21 cellular contexts compared by ENCODE assay signal in genomic region chr6:24867104-24867703, GRCh38.
DNase-seq lines count a peak whose midpoint lies in the region; ATAC-seq and TF ChIP-seq lines count a peak whose summit lies in the region.
"Had no signal": no experiment of that assay in that cellular context is flagged by ENCODE, and none has a peak within 500 bp of the region (broad histone marks: within the 10 kb centered on the region; RNA-seq: fewer than 3 reads in every experiment).

No MANE protein-coding gene starts in this region.

- H3K9me3 Mint-ChIP-seq in activated T-cell treated with anti-CD3 and anti-CD28 coated beads, Interleukin-2, amount 50 U/mL, for 24 hours = no peaks in the 10 kb centered on the region
- no peaks in the 10 kb centered on the region for H3K9me3 Mint-ChIP-seq in T-cell
- no peaks in the 10 kb centered on the region for H3K9me3 Mint-ChIP-seq in endodermal cell
- H3K9me3 Mint-ChIP-seq: nephron progenitor cell had no signal

- CTCF ChIA-PET in T-cell (lab: Charles Lee) = interaction anchor here (0.6 to 3.1 kb wide), 10 partner anchors 10 to 158 kb away, joined by 3 to 13 read pairs (median 6); no protein-coding TSS in a partner anchor

- H3K9me3 ChIP-seq in endodermal cell (ENCODE audit: control insufficient read depth, low read length) = no peaks in the 10 kb centered on the region
- H3K9me3 ChIP-seq: gastrocnemius medialis, psoas muscle, SJSA1 had no signal

- no peak for ATAC-seq in T-cell (replicated peaks in 1 of 4)
- peak; percentile 54 for ATAC-seq in stimulated activated naive CD8-positive, alpha-beta T cell treated with anti-CD3 and anti-CD28 coated beads, Interleukin-15, Interleukin-2, amounts not matched to agents 100 U/mL and 50 U/mL, for 24 hours
- ATAC-seq in GM18861 (IDR thresholded peaks at IDR 0.05; ENCODE audit: unreplicated experiment) = no peak
- ATAC-seq: gastrocnemius medialis, Panc1, psoas muscle had no signal

- H3K4me1 ChIP-seq in endodermal cell (ENCODE audit: control insufficient read depth, insufficient read depth, low read length) = no peaks in the 10 kb centered on the region
- H3K4me1 ChIP-seq: psoas muscle, SJSA1 had no signal

- no peak overlapping the region for H3K27ac ChIP-seq in endodermal cell (ENCODE audit: low read depth, low read length)
- H3K27ac ChIP-seq: gastrocnemius medialis, psoas muscle, SJSA1 had no signal

- WGBS in endodermal cell (ENCODE audit: insufficient coverage in 1 of 2, insufficient read length in 1 of 2), 2 experiments = 98 to 100% methylated on average over 1 to 3 of the region's 3 CpGs

- no peaks in the 10 kb centered on the region for H3K36me3 ChIP-seq in endodermal cell (ENCODE audit: control insufficient read depth, insufficient read depth, low read length)
- H3K36me3 ChIP-seq: SJSA1 had no signal

- no peak overlapping the region for H3K9ac ChIP-seq in endodermal cell (ENCODE audit: extremely low read depth, low read length, poor library complexity, severe bottlenecking)

- peaks cover 71% of the 10 kb centered on the region for H3K4me1 Mint-ChIP-seq in activated T-cell treated with anti-CD3 and anti-CD28 coated beads, Interleukin-2, amount 50 U/mL, for 24 hours (ENCODE audit: low read depth)
- H3K4me1 Mint-ChIP-seq in T-cell (peaks cover 79 to 82% (median 80%) of the 10 kb centered on the region in 3 donors), endodermal cell (peaks cover 10% of the 10 kb centered on the region)

- H3K4me3 Mint-ChIP-seq in activated T-cell treated with anti-CD3 and anti-CD28 coated beads, Interleukin-2, amount 50 U/mL, for 24 hours = no peak overlapping the region
- H3K4me3 Mint-ChIP-seq in T-cell = peak overlapping the region in 1 of 3 donors; percentile 9
- H3K4me3 Mint-ChIP-seq in endodermal cell = no peak overlapping the region
- H3K4me3 Mint-ChIP-seq: nephron progenitor cell had no signal

- no peaks in the 10 kb centered on the region for H3K27me3 Mint-ChIP-seq in activated T-cell treated with anti-CD3 and anti-CD28 coated beads, Interleukin-2, amount 50 U/mL, for 24 hours
- H3K27me3 Mint-ChIP-seq in T-cell = no peaks in the 10 kb centered on the region
- no peaks in the 10 kb centered on the region for H3K27me3 Mint-ChIP-seq in endodermal cell (ENCODE audit: insufficient read depth)

- DNase-seq in activated T-cell treated with anti-CD3 and anti-CD28 coated beads, Interleukin-2, amount 50 U/mL, for 24 hours = no peak
- no peak for DNase-seq in activated T-cell treated with anti-CD3 and anti-CD28 coated beads, Interleukin-2, amount 50 U/mL, for 1 hour
- DNase-seq in T-cell = no peak
- no peak for DNase-seq in endodermal cell
- no peak for DNase-seq in stimulated activated naive CD8-positive, alpha-beta T cell treated with anti-CD3 and anti-CD28 coated beads, Interleukin-15, Interleukin-2, amounts not matched to agents 100 U/mL and 50 U/mL, for 24 hours
- no peak for DNase-seq in nucleus accumbens (lab: John Stamatoyannopoulos, UW)
- no peak for DNase-seq in NCI-H748 treated with DMSO at 0.1 percent for 48 hours (lab: John Stamatoyannopoulos, UW)
- DNase-seq: C1 segment of cervical spinal cord; dermis blood vessel endothelial cell; DMS53; gastrocnemius medialis; KG1; NCI-H187 treated with DMSO at 0.1 percent for 48 hours; NCI-H226; nephron progenitor cell; psoas muscle; small intestine; stimulated activated CD4-positive, alpha-beta T cell treated with anti-CD3 and anti-CD28 coated beads, Interleukin-2, amount 100 ng/mL, for 48 hours had no signal

- peak overlapping the region; percentile 84 for H3K27ac Mint-ChIP-seq in activated T-cell treated with anti-CD3 and anti-CD28 coated beads, Interleukin-2, amount 50 U/mL, for 24 hours
- peak overlapping the region; percentile 81 to 89 for H3K27ac Mint-ChIP-seq in T-cell
- H3K27ac Mint-ChIP-seq in endodermal cell = no peak overlapping the region
- H3K27ac Mint-ChIP-seq: nephron progenitor cell had no signal

- TF ChIP-seq CTCF in endodermal cell (conservative IDR thresholded peaks at IDR 0.05) = peak; percentile 60

- no peak overlapping the region for H3K4me3 ChIP-seq in endodermal cell (ENCODE audit: low read length)
- H3K4me3 ChIP-seq: gastrocnemius medialis, psoas muscle, SJSA1 had no signal

- peaks cover 76% of the 10 kb centered on the region for H3K36me3 Mint-ChIP-seq in activated T-cell treated with anti-CD3 and anti-CD28 coated beads, Interleukin-2, amount 50 U/mL, for 24 hours (ENCODE audit: low read depth)
- peaks cover 63% of the 10 kb centered on the region for H3K36me3 Mint-ChIP-seq in T-cell
- no peaks in the 10 kb centered on the region for H3K36me3 Mint-ChIP-seq in endodermal cell (ENCODE audit: low read depth)

- POLR2A ChIA-PET in T-cell (lab: Charles Lee) = interaction anchor here (0.6 to 1.0 kb wide), 3 partner anchors 21 to 150 kb away, joined by 3 to 5 read pairs (median 3); no protein-coding TSS in a partner anchor

- H3K27me3 ChIP-seq in endodermal cell (ENCODE audit: control insufficient read depth, insufficient read depth, low read length, poor library complexity, severe bottlenecking) = no peaks in the 10 kb centered on the region
- H3K27me3 ChIP-seq: gastrocnemius medialis, SJSA1 had no signal
